Comparison of ENCODE assay signal across 16 cellular contexts in the genomic region with DNA sequence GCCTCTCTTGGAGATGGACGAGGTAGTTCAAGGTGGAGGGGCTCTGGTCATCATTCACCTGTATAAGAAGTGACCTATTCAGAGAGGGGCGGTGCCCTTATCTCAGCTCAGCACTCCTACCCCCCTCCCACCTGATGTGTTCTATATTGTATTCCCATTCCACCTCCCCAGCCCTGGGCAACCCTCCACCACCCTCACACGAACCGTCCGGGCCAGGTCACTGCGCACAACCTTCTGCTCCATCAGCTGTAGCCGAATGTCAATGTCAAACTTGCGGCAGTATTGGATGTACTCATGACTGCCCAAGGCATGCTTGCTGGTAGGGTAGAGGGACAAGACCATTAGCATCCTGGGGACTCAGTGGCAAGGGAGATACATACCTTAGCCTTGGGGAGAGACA. TPM values are rescaled to one million over a fixed set of nuclear protein-coding genes. Genes with fewer than 3 reads are reported as not detected.
DNase-seq lines count a peak whose midpoint lies in the region; ATAC-seq and TF ChIP-seq lines count a peak whose summit lies in the region.
"Had no signal": no experiment of that assay in that cellular context is flagged by ENCODE, and none has a peak within 500 bp of the region (broad histone marks: within the 10 kb centered on the region; RNA-seq: fewer than 3 reads in every experiment).

No MANE protein-coding gene starts in this region.

- TF ChIP-seq POLR2A in upper lobe of left lung (IDR thresholded peaks at IDR 0.05), result no peak

- CTCF ChIA-PET in naive thymus-derived CD4-positive, alpha-beta T cell (lab: Charles Lee), result no interaction called here

- no peak for DNase-seq in activated naive CD8-positive, alpha-beta T cell treated with anti-CD3 and anti-CD28 coated beads, Interleukin-2, amount 10 ng/mL, durations not matched to agents 7 days and 5 days
- DNase-seq in activated naive CD8-positive, alpha-beta T cell treated with anti-CD3 and anti-CD28 coated beads for 36 hours, result no peak
- DNase-seq in naive thymus-derived CD4-positive, alpha-beta T cell, result no peak
- DNase-seq in upper lobe of left lung (no peak), KBM-7 (no peak), NCI-H2029 (lab: John Stamatoyannopoulos, UW) (no peak), NCI-H1105 treated with DMSO at 0.1 percent for 48 hours (lab: John Stamatoyannopoulos, UW) (no peak)
- DNase-seq: activated CD4-positive, alpha-beta T cell treated with anti-CD3 and anti-CD28 coated beads, Interleukin-2, amount 50 U/mL, for 48 hours; NCI-H1092; NCI-H2107; SJCRH30 had no signal

- no peak for TF ChIP-seq CTCF in upper lobe of left lung (IDR thresholded peaks at IDR 0.05)

- H3K36me3 ChIP-seq in naive thymus-derived CD4-positive, alpha-beta T cell (ENCODE audit: control insufficient read depth in 2 of 3, insufficient read depth in 3 of 3, low read length in 3 of 3), result peaks cover 0 to 42% (median 4%) of the 10 kb centered on the region in 3 experiments
- peaks cover 0 to 36% (median 25%) of the 10 kb centered on the region in 4 donors for H3K36me3 ChIP-seq in upper lobe of left lung
- H3K36me3 ChIP-seq: SJCRH30 had no signal

- H3K27me3 Mint-ChIP-seq in activated naive CD8-positive, alpha-beta T cell treated with anti-CD3 and anti-CD28 coated beads, Interleukin-2, amount 10 ng/mL, durations not matched to agents 7 days and 5 days, result no peaks in the 10 kb centered on the region
- H3K27me3 Mint-ChIP-seq in activated naive CD8-positive, alpha-beta T cell treated with anti-CD3 and anti-CD28 coated beads for 36 hours, result no peaks in the 10 kb centered on the region
- H3K27me3 Mint-ChIP-seq in naive thymus-derived CD4-positive, alpha-beta T cell, result no peaks in the 10 kb centered on the region
- H3K27me3 Mint-ChIP-seq: progenitor cell of endocrine pancreas had no signal

- H3K9me3 ChIP-seq in naive thymus-derived CD4-positive, alpha-beta T cell (ENCODE audit: control insufficient read depth in 2 of 3, low read length in 3 of 3), result no peaks in the 10 kb centered on the region
- H3K9me3 ChIP-seq in upper lobe of left lung, result no peaks in the 10 kb centered on the region
- H3K9me3 ChIP-seq: gastroesophageal sphincter, SJCRH30 had no signal

- H3K27ac ChIP-seq in angular gyrus (ENCODE audit: low read depth, low read length), result peak overlapping the region; percentile 3
- no peak overlapping the region for H3K27ac ChIP-seq in naive thymus-derived CD4-positive, alpha-beta T cell (ENCODE audit: low read depth, low read length)
- H3K27ac ChIP-seq in upper lobe of left lung, result peak overlapping the region; percentile 75 to 85 (median 80)
- H3K27ac ChIP-seq: epithelial cell of prostate, KMS-11, SJCRH30 had no signal

- TF ChIP-seq EP300 in upper lobe of left lung (IDR thresholded peaks at IDR 0.05), result no peak

- H3K4me1 ChIP-seq in naive thymus-derived CD4-positive, alpha-beta T cell (ENCODE audit: control insufficient read depth in 2 of 2, insufficient read depth in 2 of 2, low read length in 2 of 2), result peaks cover 20 to 46% of the 10 kb centered on the region in 2 donors
- peaks cover 49 to 52% (median 50%) of the 10 kb centered on the region in 4 donors for H3K4me1 ChIP-seq in upper lobe of left lung

- WGBS in upper lobe of left lung, 2 donors, result 93 to 97% methylated on average over 8 of the region's 8 CpGs

- H3K9me3 Mint-ChIP-seq in activated naive CD8-positive, alpha-beta T cell treated with anti-CD3 and anti-CD28 coated beads, Interleukin-2, amount 10 ng/mL, durations not matched to agents 7 days and 5 days, result no peaks in the 10 kb centered on the region
- H3K9me3 Mint-ChIP-seq in activated naive CD8-positive, alpha-beta T cell treated with anti-CD3 and anti-CD28 coated beads for 36 hours, result no peaks in the 10 kb centered on the region
- peaks cover 0 to 1% (median 0%) of the 10 kb centered on the region in 11 donors for H3K9me3 Mint-ChIP-seq in naive thymus-derived CD4-positive, alpha-beta T cell

- ATAC-seq in activated naive CD8-positive, alpha-beta T cell treated with anti-CD3 and anti-CD28 coated beads, Interleukin-2, amount 10 ng/mL, durations not matched to agents 7 days and 5 days (ENCODE audit: low read depth), result no peak
- no peak for ATAC-seq in naive thymus-derived CD4-positive, alpha-beta T cell
- no peak for ATAC-seq in upper lobe of left lung (ENCODE audit: low FRiP score in 2 of 2)
- ATAC-seq: gastroesophageal sphincter had no signal

- H3K27me3 ChIP-seq in naive thymus-derived CD4-positive, alpha-beta T cell (ENCODE audit: control insufficient read depth in 2 of 2, insufficient read depth in 2 of 2, low read length in 2 of 2), result no peaks in the 10 kb centered on the region
- no peaks in the 10 kb centered on the region for H3K27me3 ChIP-seq in upper lobe of left lung
- H3K27me3 ChIP-seq: gastroesophageal sphincter, SJCRH30 had no signal

- peak overlapping the region; percentile 88 for H3K27ac Mint-ChIP-seq in activated naive CD8-positive, alpha-beta T cell treated with anti-CD3 and anti-CD28 coated beads, Interleukin-2, amount 10 ng/mL, durations not matched to agents 7 days and 5 days
- H3K27ac Mint-ChIP-seq in activated naive CD8-positive, alpha-beta T cell treated with anti-CD3 and anti-CD28 coated beads for 36 hours, result no peak overlapping the region
- H3K27ac Mint-ChIP-seq in naive thymus-derived CD4-positive, alpha-beta T cell, result peak overlapping the region in 7 of 9 donors; percentile 66 to 95 (median 84)
- H3K27ac Mint-ChIP-seq: progenitor cell of endocrine pancreas had no signal

- peak overlapping the region; percentile 15 for H3K4me3 Mint-ChIP-seq in activated naive CD8-positive, alpha-beta T cell treated with anti-CD3 and anti-CD28 coated beads, Interleukin-2, amount 10 ng/mL, durations not matched to agents 7 days and 5 days
- no peak overlapping the region for H3K4me3 Mint-ChIP-seq in activated naive CD8-positive, alpha-beta T cell treated with anti-CD3 and anti-CD28 coated beads for 36 hours
- H3K4me3 Mint-ChIP-seq in naive thymus-derived CD4-positive, alpha-beta T cell, result peak overlapping the region in 2 of 10 donors; percentile 39 to 70

- peaks cover 32% of the 10 kb centered on the region for H3K36me3 Mint-ChIP-seq in activated naive CD8-positive, alpha-beta T cell treated with anti-CD3 and anti-CD28 coated beads, Interleukin-2, amount 10 ng/mL, durations not matched to agents 7 days and 5 days
- peaks cover 15% of the 10 kb centered on the region for H3K36me3 Mint-ChIP-seq in activated naive CD8-positive, alpha-beta T cell treated with anti-CD3 and anti-CD28 coated beads for 36 hours
- peaks cover 0 to 36% (median 24%) of the 10 kb centered on the region in 5 donors for H3K36me3 Mint-ChIP-seq in naive thymus-derived CD4-positive, alpha-beta T cell

- in situ Hi-C loops in KBM-7 (cut with MboI; ENCODE audit: low pct_unique_long_range_greater_than_20kb, low sequenced_read_pairs), result no loop called here

- POLR2A ChIA-PET in activated naive CD8-positive, alpha-beta T cell treated with anti-CD3 and anti-CD28 coated beads, Interleukin-2, amount 10 ng/mL, durations not matched to agents 7 days and 5 days (lab: Charles Lee), result no interaction called here
- POLR2A ChIA-PET in naive thymus-derived CD4-positive, alpha-beta T cell (lab: Charles Lee), result interaction anchor here (0.8 kb wide), 1 partner anchor 53 kb away, joined by 3 read pairs; no protein-coding TSS in a partner anchor

- H3K4me1 Mint-ChIP-seq in activated naive CD8-positive, alpha-beta T cell treated with anti-CD3 and anti-CD28 coated beads, Interleukin-2, amount 10 ng/mL, durations not matched to agents 7 days and 5 days, result peaks cover 45% of the 10 kb centered on the region
- peaks cover 45% of the 10 kb centered on the region for H3K4me1 Mint-ChIP-seq in activated naive CD8-positive, alpha-beta T cell treated with anti-CD3 and anti-CD28 coated beads for 36 hours
- H3K4me1 Mint-ChIP-seq in naive thymus-derived CD4-positive, alpha-beta T cell, result peaks cover 32 to 66% (median 59%) of the 10 kb centered on the region in 7 donors

- H3K4me3 ChIP-seq in naive thymus-derived CD4-positive, alpha-beta T cell (ENCODE audit: low read length), result no peak overlapping the region
- H3K4me3 ChIP-seq in upper lobe of left lung, result no peak overlapping the region
- H3K4me3 ChIP-seq: gastroesophageal sphincter, SJCRH30 had no signal

- intact Hi-C loops in naive thymus-derived CD4-positive, alpha-beta T cell (cut with micrococcal nuclease), result loop anchor here in 1 of 2 donors (2.0 kb wide), 1 partner anchor 14 kb away; no protein-coding TSS in a partner anchor

RNA-seq across cellular contexts. Expression of a gene that starts 34.3 kb away (rescaled TPM):
- 10 to 100 TPM; 37.1 to 41.8 TPM for total RNA-seq in activated naive CD8-positive, alpha-beta T cell treated with anti-CD3 and anti-CD28 coated beads, Interleukin-2, amount 10 ng/mL, durations not matched to agents 7 days and 5 days
- total RNA-seq in activated naive CD8-positive, alpha-beta T cell treated with anti-CD3 and anti-CD28 coated beads for 36 hours, result 10 to 100 TPM; 21.3 to 21.5 TPM
- total RNA-seq in naive thymus-derived CD4-positive, alpha-beta T cell, result 10 to 100 TPM; 26.8 to 41.9 (median 32.5) TPM
- 1 to 10 TPM; 2.7 to 4.2 TPM for polyA plus RNA-seq in naive thymus-derived CD4-positive, alpha-beta T cell
- 10 to 100 TPM; 14.1 to 84.9 (median 39.9) TPM for total RNA-seq in upper lobe of left lung

RNA-seq across cellular contexts. Expression of a gene that starts 48.7 kb away (rescaled TPM):
- 10 to 100 TPM; 77.5 to 77.8 TPM for total RNA-seq in activated naive CD8-positive, alpha-beta T cell treated with anti-CD3 and anti-CD28 coated beads, Interleukin-2, amount 10 ng/mL, durations not matched to agents 7 days and 5 days
- 10 to 100 TPM; 78.6 to 79.9 TPM for total RNA-seq in activated naive CD8-positive, alpha-beta T cell treated with anti-CD3 and anti-CD28 coated beads for 36 hours
- 100 to 1,000 TPM in 2 of 5 experiments, 10 to 100 TPM in 3; 69.5 to 175 (median 73.0) TPM for total RNA-seq in naive thymus-derived CD4-positive, alpha-beta T cell
- polyA plus RNA-seq in naive thymus-derived CD4-positive, alpha-beta T cell, result 10 to 100 TPM; 14.1 to 19.3 TPM
- 10 to 100 TPM; 30.4 to 67.8 (median 44.2) TPM for total RNA-seq in upper lobe of left lung

RNA-seq across cellular contexts. Expression of a gene that starts 55.9 kb away (rescaled TPM):
- 100 to 1,000 TPM; 118 to 143 TPM for total RNA-seq in activated naive CD8-positive, alpha-beta T cell treated with anti-CD3 and anti-CD28 coated beads, Interleukin-2, amount 10 ng/mL, durations not matched to agents 7 days and 5 days
- 10 to 100 TPM; 64.3 to 75.6 TPM for total RNA-seq in activated naive CD8-positive, alpha-beta T cell treated with anti-CD3 and anti-CD28 coated beads for 36 hours
- 100 to 1,000 TPM; 107 to 278 (median 268) TPM for total RNA-seq in naive thymus-derived CD4-positive, alpha-beta T cell
- polyA plus RNA-seq in naive thymus-derived CD4-positive, alpha-beta T cell, result 10 to 100 TPM; 19.1 to 21.1 TPM
- total RNA-seq in upper lobe of left lung, result 100 to 1,000 TPM in 2 of 6 donors, 10 to 100 TPM in 4; 40.0 to 167 (median 69.2) TPM
